Comparison of ENCODE assay signal across 1 cellular context in genomic region chr1:161502641-161503393, GRCh38.
TF ChIP-seq lines count a peak whose summit lies in the region.

No MANE protein-coding gene starts in this region.

TF ChIP-seq in K562, 482 proteins besides CTCF, POLR2A, EP300 and RAD21 (continued from another document and continues in another):
- TF ChIP-seq, protein P1, sequence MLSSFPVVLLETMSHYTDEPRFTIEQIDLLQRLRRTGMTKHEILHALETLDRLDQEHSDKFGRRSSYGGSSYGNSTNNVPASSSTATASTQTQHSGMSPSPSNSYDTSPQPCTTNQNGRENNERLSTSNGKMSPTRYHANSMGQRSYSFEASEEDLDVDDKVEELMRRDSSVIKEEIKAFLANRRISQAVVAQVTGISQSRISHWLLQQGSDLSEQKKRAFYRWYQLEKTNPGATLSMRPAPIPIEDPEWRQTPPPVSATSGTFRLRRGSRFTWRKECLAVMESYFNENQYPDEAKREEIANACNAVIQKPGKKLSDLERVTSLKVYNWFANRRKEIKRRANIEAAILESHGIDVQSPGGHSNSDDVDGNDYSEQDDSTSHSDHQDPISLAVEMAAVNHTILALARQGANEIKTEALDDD (IDR thresholded peaks at IDR 0.05), result no peak
- TF ChIP-seq ZBTB26 (CRISPR knock-in tag; IDR thresholded peaks at IDR 0.05), result no peak
- TF ChIP-seq ZKSCAN8 (CRISPR knock-in tag; IDR thresholded peaks at IDR 0.05), result no peak
- TF ChIP-seq BRD4 (IDR thresholded peaks at IDR 0.05), result no peak
- TF ChIP-seq, protein P2, sequence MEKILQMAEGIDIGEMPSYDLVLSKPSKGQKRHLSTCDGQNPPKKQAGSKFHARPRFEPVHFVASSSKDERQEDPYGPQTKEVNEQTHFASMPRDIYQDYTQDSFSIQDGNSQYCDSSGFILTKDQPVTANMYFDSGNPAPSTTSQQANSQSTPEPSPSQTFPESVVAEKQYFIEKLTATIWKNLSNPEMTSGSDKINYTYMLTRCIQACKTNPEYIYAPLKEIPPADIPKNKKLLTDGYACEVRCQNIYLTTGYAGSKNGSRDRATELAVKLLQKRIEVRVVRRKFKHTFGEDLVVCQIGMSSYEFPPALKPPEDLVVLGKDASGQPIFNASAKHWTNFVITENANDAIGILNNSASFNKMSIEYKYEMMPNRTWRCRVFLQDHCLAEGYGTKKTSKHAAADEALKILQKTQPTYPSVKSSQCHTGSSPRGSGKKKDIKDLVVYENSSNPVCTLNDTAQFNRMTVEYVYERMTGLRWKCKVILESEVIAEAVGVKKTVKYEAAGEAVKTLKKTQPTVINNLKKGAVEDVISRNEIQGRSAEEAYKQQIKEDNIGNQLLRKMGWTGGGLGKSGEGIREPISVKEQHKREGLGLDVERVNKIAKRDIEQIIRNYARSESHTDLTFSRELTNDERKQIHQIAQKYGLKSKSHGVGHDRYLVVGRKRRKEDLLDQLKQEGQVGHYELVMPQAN (IDR thresholded peaks at IDR 0.05; ENCODE audit: borderline replicate concordance), result no peak
- TF ChIP-seq PCBP1 (IDR thresholded peaks at IDR 0.05; ENCODE audit: low read depth, low read length, poor library complexity, severe bottlenecking), result no peak
- TF ChIP-seq, protein P3, sequence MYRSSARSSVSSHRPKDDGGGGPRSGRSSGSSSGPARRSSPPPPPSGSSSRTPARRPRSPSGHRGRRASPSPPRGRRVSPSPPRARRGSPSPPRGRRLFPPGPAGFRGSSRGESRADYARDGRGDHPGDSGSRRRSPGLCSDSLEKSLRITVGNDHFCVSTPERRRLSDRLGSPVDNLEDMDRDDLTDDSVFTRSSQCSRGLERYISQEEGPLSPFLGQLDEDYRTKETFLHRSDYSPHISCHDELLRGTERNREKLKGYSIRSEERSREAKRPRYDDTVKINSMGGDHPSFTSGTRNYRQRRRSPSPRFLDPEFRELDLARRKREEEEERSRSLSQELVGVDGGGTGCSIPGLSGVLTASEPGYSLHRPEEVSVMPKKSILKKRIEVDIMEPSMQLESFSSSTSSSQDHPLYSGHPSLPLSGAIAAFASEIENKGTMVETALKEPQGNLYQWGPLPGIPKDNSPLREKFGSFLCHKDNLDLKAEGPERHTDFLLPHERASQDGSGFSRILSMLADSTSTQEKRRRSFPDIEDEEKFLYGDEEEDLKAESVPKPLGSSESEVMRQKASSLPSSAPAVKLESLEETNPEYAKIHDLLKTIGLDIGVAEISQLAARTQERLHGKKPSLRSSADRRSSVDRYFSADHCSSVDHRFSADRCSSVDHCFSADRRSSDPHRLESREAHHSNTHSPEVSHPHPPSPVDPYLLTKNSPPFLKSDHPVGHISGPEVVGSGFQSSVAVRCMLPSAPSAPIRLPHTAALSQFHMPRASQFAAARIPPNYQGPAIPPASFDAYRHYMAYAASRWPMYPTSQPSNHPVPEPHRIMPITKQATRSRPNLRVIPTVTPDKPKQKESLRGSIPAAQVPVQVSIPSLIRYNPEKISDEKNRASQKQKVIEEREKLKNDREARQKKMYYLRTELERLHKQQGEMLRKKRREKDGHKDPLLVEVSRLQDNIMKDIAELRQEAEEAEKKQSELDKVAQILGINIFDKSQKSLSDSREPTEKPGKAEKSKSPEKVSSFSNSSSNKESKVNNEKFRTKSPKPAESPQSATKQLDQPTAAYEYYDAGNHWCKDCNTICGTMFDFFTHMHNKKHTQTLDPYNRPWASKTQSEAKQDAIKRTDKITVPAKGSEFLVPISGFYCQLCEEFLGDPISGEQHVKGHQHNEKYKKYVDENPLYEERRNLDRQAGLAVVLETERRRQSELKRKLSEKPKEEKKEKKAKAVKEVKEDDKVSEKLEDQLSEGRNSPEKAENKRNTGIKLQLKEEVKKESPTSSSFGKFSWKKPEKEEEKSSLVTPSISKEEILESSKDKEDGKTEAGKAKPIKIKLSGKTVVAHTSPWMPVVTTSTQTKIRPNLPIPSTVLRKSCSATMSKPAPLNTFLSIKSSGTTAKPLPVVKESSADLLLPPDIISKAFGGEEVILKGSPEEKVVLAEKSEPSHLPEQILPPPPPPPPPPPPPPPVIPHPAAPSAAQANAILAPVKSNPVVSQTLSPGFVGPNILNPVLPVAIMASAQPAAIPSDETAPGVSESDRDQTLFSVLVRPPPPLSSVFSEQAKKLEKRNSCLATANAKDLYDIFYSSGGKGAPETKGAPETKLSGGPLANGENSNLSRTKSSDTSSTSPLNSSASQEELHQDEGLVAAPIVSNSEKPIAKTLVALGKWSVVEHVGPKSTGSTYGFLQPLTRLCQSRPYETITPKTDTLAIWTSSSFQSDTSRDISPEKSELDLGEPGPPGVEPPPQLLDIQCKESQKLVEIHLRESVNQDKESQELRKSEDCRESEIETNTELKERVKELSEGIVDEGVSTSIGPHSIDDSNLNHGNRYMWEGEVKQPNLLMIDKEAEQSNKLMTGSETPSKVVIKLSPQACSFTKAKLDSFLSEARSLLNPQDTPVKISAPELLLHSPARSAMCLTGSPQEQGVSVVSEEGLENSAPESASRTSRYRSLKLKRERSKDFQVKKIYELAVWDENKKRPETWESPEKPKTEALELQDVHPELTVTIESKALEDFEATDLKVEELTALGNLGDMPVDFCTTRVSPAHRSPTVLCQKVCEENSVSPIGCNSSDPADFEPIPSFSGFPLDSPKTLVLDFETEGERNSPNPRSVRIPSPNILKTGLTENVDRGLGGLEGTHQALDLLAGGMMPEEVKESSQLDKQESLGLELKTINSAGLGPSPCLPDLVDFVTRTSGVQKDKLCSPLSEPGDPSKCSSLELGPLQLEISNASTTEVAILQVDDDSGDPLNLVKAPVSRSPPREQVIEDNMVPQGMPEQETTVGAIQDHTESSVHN (IDR thresholded peaks at IDR 0.05; ENCODE audit: borderline replicate concordance in 1 of 2, low read depth in 1 of 2), result no peak
- no peak for TF ChIP-seq SETDB1 (IDR thresholded peaks at IDR 0.05; ENCODE audit: low read length)
- TF ChIP-seq CREBBP (IDR thresholded peaks at IDR 0.05; ENCODE audit: low read depth, low read length), result no peak
- no peak for TF ChIP-seq PTBP1 (IDR thresholded peaks at IDR 0.05; ENCODE audit: low read depth, low read length)
- TF ChIP-seq ASH1L (IDR thresholded peaks at IDR 0.05; ENCODE audit: borderline replicate concordance, low read depth, partially characterized antibody), result no peak
- no peak for TF ChIP-seq KDM4B (IDR thresholded peaks at IDR 0.05; ENCODE audit: borderline replicate concordance in 2 of 2, low read depth in 1 of 2)
- TF ChIP-seq GATAD2A (IDR thresholded peaks at IDR 0.05), result no peak
- no peak for TF ChIP-seq HIVEP1 (CRISPR knock-in tag; IDR thresholded peaks at IDR 0.05)
- TF ChIP-seq MCM3 (IDR thresholded peaks at IDR 0.05), result no peak
- TF ChIP-seq HMG20B (CRISPR knock-in tag; IDR thresholded peaks at IDR 0.05), result no peak
- TF ChIP-seq, protein P4, sequence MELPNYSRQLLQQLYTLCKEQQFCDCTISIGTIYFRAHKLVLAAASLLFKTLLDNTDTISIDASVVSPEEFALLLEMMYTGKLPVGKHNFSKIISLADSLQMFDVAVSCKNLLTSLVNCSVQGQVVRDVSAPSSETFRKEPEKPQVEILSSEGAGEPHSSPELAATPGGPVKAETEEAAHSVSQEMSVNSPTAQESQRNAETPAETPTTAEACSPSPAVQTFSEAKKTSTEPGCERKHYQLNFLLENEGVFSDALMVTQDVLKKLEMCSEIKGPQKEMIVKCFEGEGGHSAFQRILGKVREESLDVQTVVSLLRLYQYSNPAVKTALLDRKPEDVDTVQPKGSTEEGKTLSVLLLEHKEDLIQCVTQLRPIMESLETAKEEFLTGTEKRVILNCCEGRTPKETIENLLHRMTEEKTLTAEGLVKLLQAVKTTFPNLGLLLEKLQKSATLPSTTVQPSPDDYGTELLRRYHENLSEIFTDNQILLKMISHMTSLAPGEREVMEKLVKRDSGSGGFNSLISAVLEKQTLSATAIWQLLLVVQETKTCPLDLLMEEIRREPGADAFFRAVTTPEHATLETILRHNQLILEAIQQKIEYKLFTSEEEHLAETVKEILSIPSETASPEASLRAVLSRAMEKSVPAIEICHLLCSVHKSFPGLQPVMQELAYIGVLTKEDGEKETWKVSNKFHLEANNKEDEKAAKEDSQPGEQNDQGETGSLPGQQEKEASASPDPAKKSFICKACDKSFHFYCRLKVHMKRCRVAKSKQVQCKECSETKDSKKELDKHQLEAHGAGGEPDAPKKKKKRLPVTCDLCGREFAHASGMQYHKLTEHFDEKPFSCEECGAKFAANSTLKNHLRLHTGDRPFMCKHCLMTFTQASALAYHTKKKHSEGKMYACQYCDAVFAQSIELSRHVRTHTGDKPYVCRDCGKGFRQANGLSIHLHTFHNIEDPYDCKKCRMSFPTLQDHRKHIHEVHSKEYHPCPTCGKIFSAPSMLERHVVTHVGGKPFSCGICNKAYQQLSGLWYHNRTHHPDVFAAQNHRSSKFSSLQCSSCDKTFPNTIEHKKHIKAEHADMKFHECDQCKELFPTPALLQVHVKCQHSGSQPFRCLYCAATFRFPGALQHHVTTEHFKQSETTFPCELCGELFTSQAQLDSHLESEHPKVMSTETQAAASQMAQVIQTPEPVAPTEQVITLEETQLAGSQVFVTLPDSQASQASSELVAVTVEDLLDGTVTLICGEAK (IDR thresholded peaks at IDR 0.05), result no peak
- TF ChIP-seq, protein P4 (CRISPR knock-in tag; IDR thresholded peaks at IDR 0.05), result no peak
- TF ChIP-seq FUS (optimal IDR thresholded peaks at IDR 0.05; ENCODE audit: low read depth, low read length), result no peak
- TF ChIP-seq FOXP1 (CRISPR knock-in tag; IDR thresholded peaks at IDR 0.05), result no peak
- peak; percentile 48; the same call in 1 of the 2 replicates for TF ChIP-seq CTBP1 (IDR thresholded peaks at IDR 0.05; ENCODE audit: borderline replicate concordance)
- TF ChIP-seq ILK (tag; IDR thresholded peaks at IDR 0.05; ENCODE audit: borderline replicate concordance, low read depth), result no peak
- peak; percentile 55 for TF ChIP-seq CBFA2T2 (conservative IDR thresholded peaks at IDR 0.05)
- no peak for TF ChIP-seq KDM5B (IDR thresholded peaks at IDR 0.05; ENCODE audit: insufficient replicate concordance, low read depth, low read length)
- no peak for TF ChIP-seq TFAM (CRISPR knock-in tag; conservative IDR thresholded peaks at IDR 0.05)
- TF ChIP-seq, protein P5, sequence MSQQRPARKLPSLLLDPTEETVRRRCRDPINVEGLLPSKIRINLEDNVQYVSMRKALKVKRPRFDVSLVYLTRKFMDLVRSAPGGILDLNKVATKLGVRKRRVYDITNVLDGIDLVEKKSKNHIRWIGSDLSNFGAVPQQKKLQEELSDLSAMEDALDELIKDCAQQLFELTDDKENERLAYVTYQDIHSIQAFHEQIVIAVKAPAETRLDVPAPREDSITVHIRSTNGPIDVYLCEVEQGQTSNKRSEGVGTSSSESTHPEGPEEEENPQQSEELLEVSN (IDR thresholded peaks at IDR 0.05; ENCODE audit: borderline replicate concordance in 1 of 2, extremely low read depth in 1 of 2, insufficient read depth in 1 of 2, insufficient read length in 1 of 2, low read depth in 1 of 2, low read length in 1 of 2, poor library complexity in 1 of 2, severe bottlenecking in 1 of 2), result no peak
- TF ChIP-seq FOXO4 (CRISPR knock-in tag; IDR thresholded peaks at IDR 0.05), result no peak
- TF ChIP-seq RFX7 (CRISPR knock-in tag; IDR thresholded peaks at IDR 0.05), result no peak
- TF ChIP-seq IFI16 (CRISPR knock-in tag; IDR thresholded peaks at IDR 0.05), result no peak
- no peak for TF ChIP-seq RBM22 (IDR thresholded peaks at IDR 0.05; ENCODE audit: low read depth, low read length, poor library complexity, severe bottlenecking)
- TF ChIP-seq ZNF444 (CRISPR knock-in tag; IDR thresholded peaks at IDR 0.05), result no peak
- peak; percentile 91 for TF ChIP-seq TCF3 (CRISPR knock-in tag; IDR thresholded peaks at IDR 0.05)
